ENCODE assay signal across 11 cellular contexts in genomic region chr3:171813897-171814460, GRCh38. TPM values are rescaled to one million over a fixed set of nuclear protein-coding genes. Genes with fewer than 3 reads are reported as not detected.
A peak's percentile ranks its signal among the peaks of the same experiment; 100 is the strongest.
DNase-seq lines count a peak whose midpoint lies in the region; ATAC-seq and TF ChIP-seq lines count a peak whose summit lies in the region.
"Had no signal": no experiment of that assay in that cellular context is flagged by ENCODE, and none has a peak within 500 bp of the region (broad histone marks: within the 10 kb centered on the region; RNA-seq: fewer than 3 reads in every experiment).

No MANE protein-coding gene starts in this region.

- CTCF ChIA-PET in CD8-positive, alpha-beta T cell (lab: Charles Lee), result no interaction called here
- CTCF ChIA-PET in Panc1 (lab: Charles Lee), result no interaction called here

- POLR2A ChIA-PET in CD8-positive, alpha-beta T cell (lab: Charles Lee), result no interaction called here
- POLR2A ChIA-PET in Panc1 (lab: Charles Lee), result no interaction called here

- DNase-seq in CD8-positive, alpha-beta T cell, result peak in 2 of 7 experiments; percentile 20 to 33
- DNase-seq in Panc1 (ENCODE audit: low read depth, low spot score) (no peak), fibroblast of mammary gland (ENCODE audit: low read depth) (peak; percentile 84), GDM1 (lab: John Stamatoyannopoulos, UW) (no peak), hepatic stellate cell (ENCODE audit: low spot score) (no peak), DMS153 (lab: John Stamatoyannopoulos, UW) (no peak)
- DNase-seq: anterior cingulate cortex had no signal

- no peak overlapping the region for H3K4me3 ChIP-seq in CD8-positive, alpha-beta T cell (ENCODE audit: low read depth, low read length)
- no peak overlapping the region for H3K4me3 ChIP-seq in Panc1 (ENCODE audit: low read depth in 2 of 2, low read length in 2 of 2)
- H3K4me3 ChIP-seq in fibroblast of mammary gland (ENCODE audit: control insufficient read depth, low read depth, low read length), result no peak overlapping the region

- intact Hi-C loops in CD8-positive, alpha-beta T cell (cut with DNase I, micrococcal nuclease), result no loop called here
- intact Hi-C loops in Panc1 (cut with micrococcal nuclease; ENCODE audit: unreplicated experiment), result no loop called here

- BruUV-seq in Panc1 (replicated peaks; lab: Mats Ljungman, UMichigan), result no TSS peak

- no peaks in the 10 kb centered on the region for H3K9me3 ChIP-seq in CD8-positive, alpha-beta T cell (ENCODE audit: low read length)
- H3K9me3 ChIP-seq in Panc1 (ENCODE audit: control insufficient read depth, insufficient read depth, low read depth, low read length), result no peaks in the 10 kb centered on the region

- in situ Hi-C loops in Panc1 (cut with HindIII; ENCODE audit: low pct_unique_long_range_greater_than_20kb, low sequenced_read_pairs), result no loop called here

- no peaks in the 10 kb centered on the region for H3K36me3 Mint-ChIP-seq in CD8-positive, alpha-beta T cell

- no peak for TF ChIP-seq CTCF in CD8-positive, alpha-beta T cell (IDR thresholded peaks at IDR 0.05)
- TF ChIP-seq CTCF in Panc1 (IDR thresholded peaks at IDR 0.05), result peak; percentile 15; the same call in 1 of the 2 replicates
- TF ChIP-seq CTCF in fibroblast of mammary gland (conservative IDR thresholded peaks at IDR 0.05; ENCODE audit: control insufficient read depth, insufficient read depth, low read depth, low read length), result no peak

- H3K4me1 Mint-ChIP-seq in CD8-positive, alpha-beta T cell (ENCODE audit: low read depth), result peaks cover 13% of the 10 kb centered on the region

- H3K4me1 ChIP-seq in CD8-positive, alpha-beta T cell (ENCODE audit: insufficient read depth, low read length), result peaks cover 6% of the 10 kb centered on the region
- H3K4me1 ChIP-seq in Panc1 (ENCODE audit: control insufficient read depth, insufficient read depth, low read length), result peaks cover 37% of the 10 kb centered on the region

- peak; percentile 58 for ATAC-seq in CD8-positive, alpha-beta T cell
- ATAC-seq in GM21367 (IDR thresholded peaks at IDR 0.05; ENCODE audit: unreplicated experiment), result peak; percentile 34
- ATAC-seq in Panc1, result no peak
- no peak for ATAC-seq in HG03159 (IDR thresholded peaks at IDR 0.05; ENCODE audit: unreplicated experiment)

- no peak overlapping the region for H3K27ac ChIP-seq in CD8-positive, alpha-beta T cell (ENCODE audit: low read depth, low read length)
- H3K27ac ChIP-seq in Panc1 (ENCODE audit: low read length), result peak overlapping the region; percentile 97

- no peaks in the 10 kb centered on the region for H3K9me3 Mint-ChIP-seq in CD8-positive, alpha-beta T cell

- H3K27me3 ChIP-seq in CD8-positive, alpha-beta T cell (ENCODE audit: insufficient read depth, low read length), result no peaks in the 10 kb centered on the region
- no peaks in the 10 kb centered on the region for H3K27me3 ChIP-seq in Panc1 (ENCODE audit: control insufficient read depth, insufficient read depth, low read length)

- H3K36me3 ChIP-seq in CD8-positive, alpha-beta T cell (ENCODE audit: insufficient read depth, low read length), result no peaks in the 10 kb centered on the region
- no peaks in the 10 kb centered on the region for H3K36me3 ChIP-seq in Panc1 (ENCODE audit: control insufficient read depth, insufficient read depth, low read length)

- H3K27ac Mint-ChIP-seq in CD8-positive, alpha-beta T cell, result peak overlapping the region; percentile 56

- H3K27me3 Mint-ChIP-seq in CD8-positive, alpha-beta T cell (ENCODE audit: low read depth), result peaks cover 32% of the 10 kb centered on the region

- H3K4me3 Mint-ChIP-seq in CD8-positive, alpha-beta T cell, result no peak overlapping the region

RNA-seq across cellular contexts. Expression of gene PLD1, which starts 3.7 kb away (rescaled TPM):
- 1 to 10 TPM; 1.1 to 1.6 TPM for total RNA-seq in CD8-positive, alpha-beta T cell
- total RNA-seq in Panc1 (2021; ENCODE audit: unreplicated experiment), result 20.6 TPM
- 6.7 TPM for polyA plus RNA-seq in Panc1 (2012; ENCODE audit: insufficient read length)

RNA-seq across cellular contexts. Expression of gene TMEM212, which starts 29.2 kb away (rescaled TPM):
- total RNA-seq in CD8-positive, alpha-beta T cell, result not detected
- not detected for total RNA-seq in Panc1 (2021; ENCODE audit: unreplicated experiment)
- not detected for polyA plus RNA-seq in Panc1 (2012; ENCODE audit: insufficient read length)
- total RNA-seq: lung microvascular endothelial cell, NCI-H460 had no signal

Comparison
In these comparisons a context has a peak if more than half of its experiments do, and no peak if none do; other contexts are left out.
1. ATAC-seq: peak in CD8-positive, alpha-beta T cell (single experiment) and GM21367 (single experiment); none in Panc1 (single experiment) and HG03159 (single experiment).